Comparison of ENCODE assay signal across 20 cellular contexts in genomic region chr5:92704590-92704989, GRCh38.
"Had no signal": no experiment of that assay in that cellular context is flagged by ENCODE, and none has a peak within 500 bp of the region (broad histone marks: within the 10 kb centered on the region; RNA-seq: fewer than 3 reads in every experiment).

No MANE protein-coding gene starts in this region.

- H3K9me3 ChIP-seq: breast epithelium, esophagus squamous epithelium, heart left ventricle, lower lobe of right lung, thoracic aorta, upper lobe of right lung had no signal

- H3K4me1 ChIP-seq: breast epithelium, esophagus squamous epithelium, heart left ventricle, lower lobe of right lung, upper lobe of right lung had no signal

- H3K9me3 Mint-ChIP-seq: activated B cell treated with CpG ODN at 0.5 μM for 24 hours; activated naive CD8-positive, alpha-beta T cell treated with anti-CD3 and anti-CD28 coated beads for 36 hours had no signal

- H3K36me3 Mint-ChIP-seq: activated naive CD8-positive, alpha-beta T cell treated with anti-CD3 and anti-CD28 coated beads for 36 hours; immature natural killer cell; stimulated activated effector memory CD8-positive, alpha-beta T cell treated with anti-CD3 and anti-CD28 coated beads, Interleukin-12 subunit alpha, Interleukin-12 subunit beta, amount 100 ng/mL, for 72 hours had no signal

- H3K4me3 Mint-ChIP-seq: activated B cell treated with CpG ODN at 0.5 μM for 24 hours; activated CD8-positive, alpha-beta T cell treated with anti-CD3 and anti-CD28 coated beads for 36 hours; activated naive CD8-positive, alpha-beta T cell treated with anti-CD3 and anti-CD28 coated beads for 36 hours; immature natural killer cell; stimulated activated effector memory CD8-positive, alpha-beta T cell treated with anti-CD3 and anti-CD28 coated beads, Interleukin-12 subunit alpha, Interleukin-12 subunit beta, amount 100 ng/mL, for 72 hours had no signal

- DNase-seq: activated B cell treated with CpG ODN at 0.5 μM for 24 hours; activated CD4-positive, alpha-beta T cell treated with anti-CD3 and anti-CD28 coated beads for 48 hours; activated CD8-positive, alpha-beta T cell treated with anti-CD3 and anti-CD28 coated beads for 36 hours; activated naive CD8-positive, alpha-beta T cell treated with anti-CD3 and anti-CD28 coated beads for 36 hours; activated T-cell treated with anti-CD3 and anti-CD28 coated beads, Interleukin-2, amount 50 U/mL, for 48 hours; cerebellar nuclear complex; effector CD8-positive, alpha-beta T cell; esophagus squamous epithelium; heart left ventricle; immature natural killer cell; left cardiac atrium; lower lobe of right lung; midbrain; stimulated activated CD4-positive, alpha-beta T cell treated with anti-CD3 and anti-CD28 coated beads, Interleukin-12 subunit alpha, Interleukin-12 subunit beta, amount 100 ng/mL, for 4 hours; T-helper 2 cell; upper lobe of right lung had no signal

- H3K27me3 Mint-ChIP-seq: activated B cell treated with CpG ODN at 0.5 μM for 24 hours; activated CD8-positive, alpha-beta T cell treated with anti-CD3 and anti-CD28 coated beads for 36 hours; activated naive CD8-positive, alpha-beta T cell treated with anti-CD3 and anti-CD28 coated beads for 36 hours had no signal

- FAIRE-seq: endothelial cell of umbilical vein had no signal

- H3K27ac Mint-ChIP-seq: activated B cell treated with CpG ODN at 0.5 μM for 24 hours; activated CD8-positive, alpha-beta T cell treated with anti-CD3 and anti-CD28 coated beads for 36 hours; activated naive CD8-positive, alpha-beta T cell treated with anti-CD3 and anti-CD28 coated beads for 36 hours; immature natural killer cell; stimulated activated effector memory CD8-positive, alpha-beta T cell treated with anti-CD3 and anti-CD28 coated beads, Interleukin-12 subunit alpha, Interleukin-12 subunit beta, amount 100 ng/mL, for 72 hours had no signal

- H3K4me1 Mint-ChIP-seq: activated B cell treated with CpG ODN at 0.5 μM for 24 hours; activated naive CD8-positive, alpha-beta T cell treated with anti-CD3 and anti-CD28 coated beads for 36 hours; immature natural killer cell; stimulated activated effector memory CD8-positive, alpha-beta T cell treated with anti-CD3 and anti-CD28 coated beads, Interleukin-12 subunit alpha, Interleukin-12 subunit beta, amount 100 ng/mL, for 72 hours had no signal

- H3K4me3 ChIP-seq: breast epithelium, esophagus squamous epithelium, heart left ventricle, lower lobe of right lung, thoracic aorta, upper lobe of right lung had no signal

- H3K27me3 ChIP-seq: breast epithelium, esophagus squamous epithelium, heart left ventricle, upper lobe of right lung had no signal

- H3K36me3 ChIP-seq: breast epithelium, esophagus squamous epithelium, heart left ventricle, lower lobe of right lung, thoracic aorta, upper lobe of right lung had no signal
